ENCODE assay signal across 22 cellular contexts in the genomic region with DNA sequence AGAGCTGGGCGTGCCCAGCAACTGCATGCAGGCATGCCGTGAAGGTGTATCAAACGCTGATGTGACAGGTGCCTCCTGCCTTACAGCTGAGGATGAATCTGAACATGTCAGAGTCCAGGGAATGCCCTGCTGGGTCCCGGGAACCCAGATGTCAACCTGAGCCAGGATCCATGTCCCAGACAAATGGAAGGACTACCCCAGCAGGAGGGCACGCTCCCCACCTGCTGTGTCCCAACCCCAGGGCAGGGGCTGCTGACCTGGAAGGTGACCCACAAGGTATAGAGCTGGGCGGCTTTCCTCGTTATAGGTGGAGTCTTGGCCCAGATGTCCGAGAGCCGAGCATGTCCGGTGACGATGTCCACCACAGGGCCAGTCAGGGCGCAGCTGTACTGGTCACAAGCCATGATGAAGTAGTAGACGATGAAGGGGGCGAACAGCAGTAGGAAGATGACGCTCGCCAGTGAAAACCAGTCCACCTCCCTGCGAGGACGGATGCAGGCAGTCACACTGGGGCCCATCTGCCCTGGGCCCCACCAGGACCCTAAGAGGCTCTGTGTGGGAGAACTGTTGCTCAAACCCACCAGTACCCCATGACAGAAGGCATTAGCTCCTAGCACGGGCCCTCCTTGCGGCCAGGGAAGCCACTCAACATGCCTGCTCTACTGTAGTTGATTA.
"Had no signal": no experiment of that assay in that cellular context is flagged by ENCODE, and none has a peak within 500 bp of the region (broad histone marks: within the 10 kb centered on the region; RNA-seq: fewer than 3 reads in every experiment).

No MANE protein-coding gene starts in this region.

- FAIRE-seq: colon, endometrium, islet of Langerhans, pancreas had no signal

- ATAC-seq: activated CD8-positive, alpha-beta memory T cell treated with anti-CD3 and anti-CD28 coated beads, Interleukin-2, amount 10 ng/mL, durations not matched to agents 7 days and 5 days; activated CD8-positive, alpha-beta T cell treated with anti-CD3 and anti-CD28 coated beads, Interleukin-2, amount 10 ng/mL, durations not matched to agents 7 days and 5 days; left ventricle myocardium superior; pancreas; psoas muscle; stimulated activated naive B cell treated with anti-CD40 and anti-IgM and Interleukin-4, amounts not matched to agents 10 μg/mL and 1 μg/mL and 100 μg/mL, for 72 hours had no signal

- H3K27ac ChIP-seq: epithelial cell of prostate, esophagus squamous epithelium, pancreas, psoas muscle, testis, transverse colon had no signal

- H3K9me3 ChIP-seq: esophagus squamous epithelium, pancreas, psoas muscle, testis, transverse colon had no signal

- H3K27ac Mint-ChIP-seq: activated CD8-positive, alpha-beta memory T cell treated with anti-CD3 and anti-CD28 coated beads, Interleukin-2, amount 10 ng/mL, durations not matched to agents 7 days and 5 days; activated CD8-positive, alpha-beta T cell treated with anti-CD3 and anti-CD28 coated beads, Interleukin-2, amount 10 ng/mL, durations not matched to agents 7 days and 5 days; activated naive CD4-positive, alpha-beta T cell treated with anti-CD3 and anti-CD28 coated beads, Interleukin-2, amount 10 ng/mL, durations not matched to agents 7 days and 5 days; stimulated activated naive B cell treated with anti-CD40 and anti-IgM and Interleukin-4, amounts not matched to agents 10 μg/mL and 1 μg/mL and 100 μg/mL, for 72 hours had no signal

- DNase-seq: activated CD8-positive, alpha-beta memory T cell treated with anti-CD3 and anti-CD28 coated beads, Interleukin-2, amount 10 ng/mL, durations not matched to agents 7 days and 5 days; activated CD8-positive, alpha-beta T cell treated with anti-CD3 and anti-CD28 coated beads, Interleukin-2, amount 10 ng/mL, durations not matched to agents 7 days and 5 days; activated gamma-delta T cell; activated naive CD4-positive, alpha-beta T cell treated with anti-CD3 and anti-CD28 coated beads, Interleukin-2, amount 10 ng/mL, durations not matched to agents 7 days and 5 days; amniotic stem cell; effector CD8-positive, alpha-beta T cell; esophagus squamous epithelium; foreskin melanocyte; left ventricle myocardium superior; pancreas; psoas muscle; stimulated activated CD4-positive, alpha-beta T cell treated with anti-CD3 and anti-CD28 coated beads, Interleukin-15, amount 100 ng/mL, for 24 hours; stimulated activated CD4-positive, alpha-beta T cell treated with anti-CD3 and anti-CD28 coated beads, Interleukin-2, amount 100 ng/mL, for 24 hours; stimulated activated naive B cell treated with anti-CD40 and anti-IgM and Interleukin-4, amounts not matched to agents 10 μg/mL and 1 μg/mL and 100 μg/mL, for 72 hours; T-helper 2 cell; testis; transverse colon had no signal

- H3K9me3 Mint-ChIP-seq: central memory CD8-positive, alpha-beta T cell had no signal

- H3K27me3 ChIP-seq: esophagus squamous epithelium, pancreas, testis, transverse colon had no signal

- H3K4me1 ChIP-seq: pancreas, psoas muscle had no signal

- H3K4me3 ChIP-seq: esophagus squamous epithelium, pancreas, psoas muscle, testis, transverse colon had no signal
